Comparison of ENCODE assay signal across 22 cellular contexts in the genomic region with DNA sequence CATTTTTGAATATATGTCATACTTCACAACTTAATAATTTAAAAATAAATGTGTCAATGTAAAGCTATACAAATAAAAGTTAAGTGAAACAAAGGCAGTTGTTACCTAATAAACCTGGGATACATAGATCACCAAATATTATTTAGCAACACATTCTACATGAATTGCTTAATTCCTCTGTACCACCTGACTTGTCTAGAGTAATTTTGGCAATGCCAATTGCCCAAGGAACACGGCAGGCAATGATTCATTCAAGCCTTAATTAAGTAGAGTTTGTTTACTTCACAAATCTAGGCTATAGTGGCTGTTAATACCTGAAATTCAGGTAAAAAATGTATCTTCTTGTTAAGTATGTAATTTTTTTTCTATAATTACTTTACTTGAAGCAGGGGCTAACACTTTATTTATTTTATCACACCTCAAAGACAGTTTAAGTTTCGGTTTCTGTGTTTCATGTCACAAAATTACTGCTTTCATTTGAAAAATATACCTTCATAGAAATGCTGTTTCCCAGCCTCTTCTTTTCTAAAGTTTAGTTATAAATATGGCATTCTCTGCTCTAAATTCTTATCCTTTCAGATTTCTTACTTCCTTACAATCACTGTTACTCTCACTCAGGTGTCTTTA.
"Had no signal": no experiment of that assay in that cellular context is flagged by ENCODE, and none has a peak within 500 bp of the region (broad histone marks: within the 10 kb centered on the region; RNA-seq: fewer than 3 reads in every experiment).

No MANE protein-coding gene starts in this region.

- H3K4me3 ChIP-seq: dorsolateral prefrontal cortex, thyroid gland had no signal

- ATAC-seq: activated CD8-positive, alpha-beta memory T cell treated with anti-CD3 and anti-CD28 coated beads, Interleukin-2, amount 10 ng/mL, durations not matched to agents 7 days and 5 days; activated T-helper 17 cell treated with anti-CD3 and anti-CD28 coated beads, Interleukin-2, amount 50 U/mL, for 72 hours; left lobe of liver had no signal

- H3K27ac ChIP-seq: dorsolateral prefrontal cortex, thyroid gland had no signal

- DNase-seq: activated B cell treated with CpG ODN at 0.5 μM for 24 hours; activated CD4-positive, alpha-beta memory T cell treated with anti-CD3 and anti-CD28 coated beads, Interleukin-2, amount 10 ng/mL, durations not matched to agents 7 days and 5 days; activated CD4-positive, alpha-beta T cell treated with anti-CD3 and anti-CD28 coated beads for 4 hours; activated CD8-positive, alpha-beta memory T cell treated with anti-CD3 and anti-CD28 coated beads, Interleukin-2, amount 10 ng/mL, durations not matched to agents 7 days and 5 days; activated naive CD4-positive, alpha-beta T cell; activated naive CD8-positive, alpha-beta T cell treated with anti-CD3 and anti-CD28 coated beads for 36 hours; amniotic stem cell; central memory CD4-positive, alpha-beta T cell; dorsolateral prefrontal cortex; hypothalamus; kidney; nephron progenitor cell; nucleus accumbens; retina; stimulated activated CD4-positive, alpha-beta T cell treated with anti-CD3 and anti-CD28 coated beads, Interleukin-12 subunit alpha, Interleukin-12 subunit beta, amount 100 ng/mL, for 4 hours; stimulated activated CD4-positive, alpha-beta T cell treated with anti-CD3 and anti-CD28 coated beads, Interleukin-1b, Interleukin-23, amount 100 ng/mL, for 48 hours; stimulated activated CD8-positive, alpha-beta memory T cell treated with anti-CD3 and anti-CD28 coated beads, Interleukin-4, amount 100 ng/mL, for 48 hours; stimulated activated naive CD4-positive, alpha-beta T cell; T-helper 9 cell; thyroid gland had no signal

- H3K9me3 ChIP-seq: thyroid gland had no signal

- H3K27me3 ChIP-seq: dorsolateral prefrontal cortex, thyroid gland had no signal

- H3K36me3 ChIP-seq: thyroid gland had no signal

- H3K4me1 ChIP-seq: thyroid gland had no signal
